Comparison of ENCODE assay signal across 8 cellular contexts in the genomic region with DNA sequence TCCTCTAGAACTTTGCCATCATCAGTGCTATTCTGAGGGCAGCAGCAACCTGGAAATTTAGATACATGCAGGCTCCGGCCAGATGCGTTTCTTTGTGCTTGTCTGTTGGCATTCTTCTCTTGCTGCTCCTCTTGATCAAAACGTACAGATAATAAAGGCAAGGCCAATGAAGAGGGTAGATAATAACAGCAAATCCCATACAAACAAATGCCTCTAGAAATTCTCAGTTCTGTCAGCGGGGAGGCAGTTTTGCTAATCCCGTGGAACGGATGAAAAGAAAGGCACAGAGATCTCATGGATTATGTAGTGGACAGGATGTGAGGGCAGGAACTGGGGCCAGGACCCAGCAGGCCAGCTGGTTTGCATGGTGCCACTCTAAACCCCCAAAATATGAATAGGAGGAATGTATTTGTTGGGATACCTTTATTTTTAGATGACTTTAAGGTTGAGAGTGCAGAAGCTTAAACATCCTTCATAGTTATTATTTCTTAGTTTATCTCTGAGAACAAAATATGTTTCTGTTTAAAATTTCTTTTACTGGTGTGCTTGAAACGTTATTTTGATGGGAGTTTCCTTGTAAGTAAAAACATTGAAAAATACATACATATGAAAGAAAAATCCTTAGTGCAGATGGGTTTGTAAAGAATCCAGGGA. TPM values are rescaled to one million over a fixed set of nuclear protein-coding genes. Genes with fewer than 3 reads are reported as not detected.
DNase-seq lines count a peak whose midpoint lies in the region; ATAC-seq, FAIRE-seq and TF ChIP-seq lines count a peak whose summit lies in the region.

No MANE protein-coding gene starts in this region.

- H3K9me3 ChIP-seq in HUES6 (ENCODE audit: control insufficient read depth, insufficient read depth, low read depth, low read length) (no peaks in the 10 kb centered on the region), astrocyte (ENCODE audit: insufficient read depth, low read depth, low read length) (no peaks in the 10 kb centered on the region), thoracic aorta (no peaks in the 10 kb centered on the region)

- DNase-seq in Ammon's horn (ENCODE audit: low spot score), result peak; percentile 23
- DNase-seq in astrocyte (ENCODE audit: low read depth), result peak; percentile 22
- no peak for DNase-seq in kidney epithelial cell (ENCODE audit: low read depth)
- DNase-seq in thoracic aorta (ENCODE audit: low spot score), result no peak
- DNase-seq in frontal cortex (ENCODE audit: low spot score in 2 of 2), result no peak
- DNase-seq in activated CD4-positive, alpha-beta T cell treated with anti-CD3 and anti-CD28 coated beads, Interleukin-2, amount 50 U/mL, for 48 hours, result no peak

- peak overlapping the region; percentile 92 for H3K4me3 Mint-ChIP-seq in astrocyte (ENCODE audit: unreplicated experiment)

- H2AFZ ChIP-seq in astrocyte (ENCODE audit: low read depth, low read length), result peak overlapping the region; percentile 54

- no peak for FAIRE-seq in astrocyte (lab: Jason Lieb, UNC)
- FAIRE-seq in frontal cortex (lab: Jason Lieb, UNC), result no peak

- no peaks in the 10 kb centered on the region for H3K36me3 ChIP-seq in HUES6 (ENCODE audit: control insufficient read depth, insufficient read depth, low read length)
- no peaks in the 10 kb centered on the region for H3K36me3 ChIP-seq in astrocyte (ENCODE audit: insufficient read depth, low read length)
- H3K36me3 ChIP-seq in kidney epithelial cell (ENCODE audit: control insufficient read depth, insufficient read depth, low read length), result no peaks in the 10 kb centered on the region
- H3K36me3 ChIP-seq in thoracic aorta, result no peaks in the 10 kb centered on the region

- no peaks in the 10 kb centered on the region for H3K27me3 ChIP-seq in HUES6 (ENCODE audit: control insufficient read depth, insufficient read depth, low read length)
- H3K27me3 ChIP-seq in astrocyte (ENCODE audit: insufficient read depth, low read length), result no peaks in the 10 kb centered on the region
- no peaks in the 10 kb centered on the region for H3K27me3 ChIP-seq in kidney epithelial cell (ENCODE audit: control insufficient read depth, insufficient read depth, low read length)
- H3K27me3 ChIP-seq in thoracic aorta (replicated peaks; ENCODE audit: insufficient read depth), result no peaks in the 10 kb centered on the region

- H3K4me3 ChIP-seq in HUES6 (ENCODE audit: low read depth, low read length), result peak overlapping the region; percentile 77
- peak overlapping the region; percentile 86 for H3K4me3 ChIP-seq in astrocyte (ENCODE audit: insufficient read depth, low read depth, low read length)
- peak overlapping the region; percentile 74 for H3K4me3 ChIP-seq in kidney epithelial cell (ENCODE audit: low read depth, low read length)
- peak overlapping the region; percentile 75 for H3K4me3 ChIP-seq in thoracic aorta

- no peaks in the 10 kb centered on the region for H3K27me3 Mint-ChIP-seq in astrocyte (ENCODE audit: low read depth, unreplicated experiment)

- H3K36me3 Mint-ChIP-seq in astrocyte (ENCODE audit: low read depth, unreplicated experiment), result no peaks in the 10 kb centered on the region

- peaks cover 16% of the 10 kb centered on the region for H3K4me1 ChIP-seq in HUES6 (ENCODE audit: control insufficient read depth, insufficient read depth, low read length)
- peaks cover 9% of the 10 kb centered on the region for H3K4me1 ChIP-seq in astrocyte (ENCODE audit: insufficient read depth, low read length)
- H3K4me1 ChIP-seq in thoracic aorta (ENCODE audit: control insufficient read depth in 1 of 2, low read depth in 2 of 2), result peaks cover 14 to 36% of the 10 kb centered on the region in 2 donors

- peaks cover 3% of the 10 kb centered on the region for H3K4me1 Mint-ChIP-seq in astrocyte (ENCODE audit: low read depth, unreplicated experiment)

- peaks cover 84% of the 10 kb centered on the region for H3K79me2 ChIP-seq in astrocyte (ENCODE audit: insufficient read depth, low read length)

- peak overlapping the region; percentile 92 for H3K27ac Mint-ChIP-seq in astrocyte (ENCODE audit: unreplicated experiment)

- H3K27ac ChIP-seq in HUES6 (ENCODE audit: low read depth, low read length) (peak overlapping the region; percentile 33; the same call in 1 of the 2 replicates), astrocyte (ENCODE audit: low read depth, low read length) (peak overlapping the region; percentile 62), thoracic aorta (peak overlapping the region; percentile 84 to 90)

- H3K9me3 Mint-ChIP-seq in astrocyte (ENCODE audit: unreplicated experiment), result no peaks in the 10 kb centered on the region

- no peak for ATAC-seq in thoracic aorta (ENCODE audit: insufficient number of reproducible peaks, low FRiP score, low read depth)
- ATAC-seq in GM21825 (IDR thresholded peaks at IDR 0.05; ENCODE audit: unreplicated experiment), result no peak

- H3K4me2 ChIP-seq in astrocyte (ENCODE audit: low read length), result peak overlapping the region; percentile 93

- H3K9ac ChIP-seq in HUES6 (ENCODE audit: low read length) (peak overlapping the region; percentile 89), astrocyte (ENCODE audit: low read length) (peak overlapping the region; percentile 89)

- TF ChIP-seq CTCF in astrocyte (IDR thresholded peaks at IDR 0.05; ENCODE audit: insufficient read depth, low read depth, low read length), result no peak
- no peak for TF ChIP-seq CTCF in kidney epithelial cell (IDR thresholded peaks at IDR 0.05; ENCODE audit: insufficient read depth, low read length, poor library complexity, severe bottlenecking)
- TF ChIP-seq CTCF in thoracic aorta (IDR thresholded peaks at IDR 0.05), result no peak

- H4K20me1 ChIP-seq in astrocyte (ENCODE audit: insufficient read depth, low read length), result peaks cover 28% of the 10 kb centered on the region

RNA-seq across cellular contexts. Expression of a gene that starts 1.5 kb away (rescaled TPM):
- total RNA-seq in astrocyte (61.6 and 77.3 TPM in 2 replicates), kidney epithelial cell (11.8 and 20.4 TPM in 2 replicates), thoracic aorta (10 to 100 TPM; 50.9 to 78.6 TPM), frontal cortex (73.8 TPM)

RNA-seq across cellular contexts. Expression of a gene that starts 2.2 kb away (rescaled TPM):
- total RNA-seq in astrocyte (30.7 and 31.8 TPM in 2 replicates), kidney epithelial cell (12.6 and 22.7 TPM in 2 replicates), thoracic aorta (10 to 100 TPM; 26.8 to 61.4 TPM), frontal cortex (68.9 TPM)

RNA-seq across cellular contexts. Expression of a gene that starts 55.3 kb away (rescaled TPM):
- total RNA-seq in astrocyte (11.7 and 13.7 TPM in 2 replicates), kidney epithelial cell (6.8 and 9.1 TPM in 2 replicates), thoracic aorta (10 to 100 TPM; 12.1 to 19.2 TPM), frontal cortex (24.5 TPM)

Comparison
In these comparisons a context has a peak if more than half of its experiments do, and no peak if none do; other contexts are left out.
1. DNase-seq: peak in Ammon's horn (single experiment) and astrocyte (single experiment); none in kidney epithelial cell (single experiment), thoracic aorta (single experiment), frontal cortex (0 of 2) and activated CD4-positive, alpha-beta T cell treated with anti-CD3 and anti-CD28 coated beads, Interleukin-2, amount 50 U/mL, for 48 hours (0 of 2).
2. H3K27ac ChIP-seq: peak in every context shown above with its lines; median percentile 87 in thoracic aorta; 62 in astrocyte; 33 in HUES6.
3. Peak in every context shown above with its lines, with median percentiles within 50 percentile points of each other: H3K4me3 ChIP-seq.